In the genomic region with DNA sequence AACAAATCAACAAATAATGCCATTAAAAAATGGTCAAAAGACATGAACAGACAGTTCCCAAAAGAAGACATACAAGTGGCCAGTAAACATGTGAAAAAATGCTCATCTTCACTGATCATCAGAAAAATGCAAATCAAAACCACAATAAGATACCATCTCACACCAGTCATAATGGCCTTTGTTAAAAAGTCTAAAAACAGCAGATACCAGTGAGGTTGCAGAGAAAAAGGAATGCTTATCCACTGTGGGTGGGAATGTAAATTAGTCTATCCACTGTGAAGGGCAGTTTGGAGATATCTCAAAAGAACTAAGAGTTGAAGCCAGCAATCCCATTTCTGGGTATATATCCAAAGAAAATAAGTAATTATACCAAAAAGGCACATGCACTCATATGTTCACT, we compare ENCODE assay signal across 20 cellular contexts.
"Had no signal": no experiment of that assay in that cellular context is flagged by ENCODE, and none has a peak within 500 bp of the region (broad histone marks: within the 10 kb centered on the region; RNA-seq: fewer than 3 reads in every experiment).

No MANE protein-coding gene starts in this region.

- H3K27ac ChIP-seq: adrenal gland had no signal

- ATAC-seq: activated CD8-positive, alpha-beta T cell treated with anti-CD3 and anti-CD28 coated beads, Interleukin-2, amount 10 ng/mL, durations not matched to agents 7 days and 5 days had no signal

- H3K36me3 ChIP-seq: adrenal gland, MG63 had no signal

- DNase-seq: activated CD4-positive, alpha-beta T cell treated with anti-CD3 and anti-CD28 coated beads for 48 hours; activated CD4-positive, alpha-beta T cell treated with anti-CD3 and anti-CD28 coated beads, Interleukin-2, amount 50 U/mL, for 4 hours; activated CD4-positive, CD25-positive, alpha-beta regulatory T cell treated with anti-CD3 and anti-CD28 coated beads, Interleukin-2, amount 50 U/mL, for 72 hours; activated CD8-positive, alpha-beta memory T cell treated with anti-CD3 and anti-CD28 coated beads, Interleukin-2, amount 50 U/mL, for 48 hours; activated CD8-positive, alpha-beta T cell treated with anti-CD3 and anti-CD28 coated beads, Interleukin-2, amount 10 ng/mL, durations not matched to agents 7 days and 5 days; activated naive CD4-positive, alpha-beta T cell treated with anti-CD3 and anti-CD28 coated beads, Interleukin-2, amount 50 U/mL, for 16 hours; activated naive CD8-positive, alpha-beta T cell treated with anti-CD3 and anti-CD28 coated beads, Interleukin-2, amount 10 ng/mL, durations not matched to agents 7 days and 5 days; activated T-cell treated with anti-CD3 and anti-CD28 coated beads, Interleukin-2, amount 50 U/mL, for 1 hour; adrenal gland; aorta; cerebellar nuclear complex; KG1; MG63; NCI-H1105; NCI-H1436; NCI-H1694 treated with DMSO at 0.1 percent for 48 hours; NCI-H2029 treated with DMSO at 0.1 percent for 48 hours; NCI-H345; NCI-H510A; SHP77 treated with DMSO at 0.1 percent for 48 hours had no signal

- H3K27me3 ChIP-seq: adrenal gland, MG63 had no signal

- H3K9me3 ChIP-seq: adrenal gland, MG63 had no signal

- H3K4me3 ChIP-seq: adrenal gland, MG63 had no signal

- H3K4me1 ChIP-seq: adrenal gland had no signal
